In genomic region chr19:35545001-35545854, GRCh38 we compare ENCODE assay signal across 8 cellular contexts. TPM values are rescaled to one million over a fixed set of nuclear protein-coding genes. Genes with fewer than 3 reads are reported as not detected.
DNase-seq lines count a peak whose midpoint lies in the region; ATAC-seq and TF ChIP-seq lines count a peak whose summit lies in the region.

Gene TMEM147 (plus strand): TSS chr19:35545626. CDS start chr19:35545740, 114 bp downstream.

- H3K27me3 ChIP-seq in mucosa of rectum (ENCODE audit: control insufficient read depth in 2 of 2, insufficient read depth in 2 of 2, low read length in 2 of 2): no peaks in the 10 kb centered on the region

- H3K4me3 ChIP-seq in epithelial cell of proximal tubule (ENCODE audit: low read depth, low read length): peak within 1 kb of the TSS; percentile 98
- peak within 1 kb of the TSS; percentile 85 to 90 for H3K4me3 ChIP-seq in mucosa of rectum (ENCODE audit: low read length in 2 of 2)

- peaks cover 0 to 4% of the 10 kb centered on the region in 2 donors for H3K36me3 ChIP-seq in mucosa of rectum (ENCODE audit: control insufficient read depth in 2 of 2, insufficient read depth in 2 of 2, low read length in 2 of 2)

- peak within 1 kb of the TSS; percentile 58 to 71 for H3K27ac ChIP-seq in mucosa of rectum (ENCODE audit: low read depth in 2 of 2, low read length in 2 of 2)

- DNase-seq in COR-L47 (lab: John Stamatoyannopoulos, UW) (peak; percentile 74), HuH-7 (ENCODE audit: low spot score) (peak; percentile 100), OCI-M1 (lab: John Stamatoyannopoulos, UW) (peak; percentile 97), activated T-cell treated with anti-CD3 and anti-CD28 coated beads for 48 hours (ENCODE audit: low read depth) (peak; percentile 88), epithelial cell of proximal tubule (ENCODE audit: low read depth) (no peak)
- DNase-seq in stimulated activated CD8-positive, alpha-beta memory T cell treated with anti-CD3 and anti-CD28 coated beads, Interleukin-4, amount 100 ng/mL, for 4 hours (ENCODE audit: low read depth in 2 of 2, low spot score in 1 of 2): peak; percentile 38 to 73

- H3K9me3 ChIP-seq in mucosa of rectum (ENCODE audit: control insufficient read depth in 2 of 2, low read length in 2 of 2): no peaks in the 10 kb centered on the region

- ATAC-seq in GM21367 (IDR thresholded peaks at IDR 0.05; ENCODE audit: unreplicated experiment): peak; percentile 54

- peaks cover 8 to 16% of the 10 kb centered on the region in 2 donors for H3K4me1 ChIP-seq in mucosa of rectum (ENCODE audit: control insufficient read depth in 2 of 2, insufficient read depth in 2 of 2, low read length in 2 of 2)

- H3K9ac ChIP-seq in mucosa of rectum (ENCODE audit: low read depth in 1 of 2, low read length in 2 of 2): peak within 1 kb of the TSS; percentile 86 to 88

- TF ChIP-seq CTCF in epithelial cell of proximal tubule (conservative IDR thresholded peaks at IDR 0.05; ENCODE audit: low read depth, low read length): no peak

RNA-seq across cellular contexts. Expression of gene TMEM147, which starts in this region (rescaled TPM):
- 157 and 167 TPM in 2 replicates for total RNA-seq in epithelial cell of proximal tubule
